Comparison of ENCODE assay signal across 8 cellular contexts in the genomic region with DNA sequence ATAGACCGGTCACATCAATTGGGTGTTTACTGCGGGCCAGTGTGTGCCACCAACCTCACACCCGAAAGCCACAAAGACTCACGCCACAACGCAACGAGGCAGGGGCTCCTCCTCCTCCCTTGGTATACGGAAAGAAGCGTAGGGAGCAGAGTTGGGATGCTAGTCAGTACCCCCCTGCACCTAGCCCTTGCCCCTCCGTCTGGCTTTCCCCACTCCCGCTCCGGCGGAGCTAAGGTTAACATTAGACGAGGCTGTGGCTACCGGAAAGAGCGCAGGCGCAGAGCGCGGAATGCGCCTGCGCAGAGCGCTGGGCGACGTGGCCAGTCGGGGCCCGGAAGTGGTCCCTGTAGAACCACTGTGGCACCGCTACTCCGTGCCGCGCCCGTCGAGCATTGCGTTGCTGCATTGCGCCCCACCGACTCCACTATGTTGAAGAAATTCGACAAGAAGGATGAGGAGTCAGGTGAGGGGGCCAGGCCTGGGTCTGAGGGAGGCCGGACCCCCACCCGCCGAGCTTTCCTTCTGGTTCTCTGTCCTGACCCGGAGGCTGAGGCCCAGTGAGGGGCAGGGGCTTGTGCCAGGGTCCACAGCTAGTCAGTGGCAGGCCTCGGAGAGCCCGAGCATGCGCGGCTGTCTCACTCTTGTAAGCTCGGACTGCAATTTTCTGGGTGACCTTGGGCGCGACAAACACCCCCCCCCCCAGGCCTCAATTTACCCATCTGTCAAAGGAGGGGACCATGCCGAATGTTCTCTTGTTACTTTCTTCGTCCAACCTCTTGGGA. TPM values are rescaled to one million over a fixed set of nuclear protein-coding genes. Genes with fewer than 3 reads are reported as not detected.
DNase-seq lines count a peak whose midpoint lies in the region; ATAC-seq and TF ChIP-seq lines count a peak whose summit lies in the region.

A gene with protein sequence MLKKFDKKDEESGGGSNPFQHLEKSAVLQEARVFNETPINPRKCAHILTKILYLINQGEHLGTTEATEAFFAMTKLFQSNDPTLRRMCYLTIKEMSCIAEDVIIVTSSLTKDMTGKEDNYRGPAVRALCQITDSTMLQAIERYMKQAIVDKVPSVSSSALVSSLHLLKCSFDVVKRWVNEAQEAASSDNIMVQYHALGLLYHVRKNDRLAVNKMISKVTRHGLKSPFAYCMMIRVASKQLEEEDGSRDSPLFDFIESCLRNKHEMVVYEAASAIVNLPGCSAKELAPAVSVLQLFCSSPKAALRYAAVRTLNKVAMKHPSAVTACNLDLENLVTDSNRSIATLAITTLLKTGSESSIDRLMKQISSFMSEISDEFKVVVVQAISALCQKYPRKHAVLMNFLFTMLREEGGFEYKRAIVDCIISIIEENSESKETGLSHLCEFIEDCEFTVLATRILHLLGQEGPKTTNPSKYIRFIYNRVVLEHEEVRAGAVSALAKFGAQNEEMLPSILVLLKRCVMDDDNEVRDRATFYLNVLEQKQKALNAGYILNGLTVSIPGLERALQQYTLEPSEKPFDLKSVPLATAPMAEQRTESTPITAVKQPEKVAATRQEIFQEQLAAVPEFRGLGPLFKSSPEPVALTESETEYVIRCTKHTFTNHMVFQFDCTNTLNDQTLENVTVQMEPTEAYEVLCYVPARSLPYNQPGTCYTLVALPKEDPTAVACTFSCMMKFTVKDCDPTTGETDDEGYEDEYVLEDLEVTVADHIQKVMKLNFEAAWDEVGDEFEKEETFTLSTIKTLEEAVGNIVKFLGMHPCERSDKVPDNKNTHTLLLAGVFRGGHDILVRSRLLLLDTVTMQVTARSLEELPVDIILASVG (plus strand): TSS at position 323 of the 782 bp plus-strand sequence. CDS start 104 bp downstream, at position 427.

- H3K27ac Mint-ChIP-seq in activated CD4-positive, alpha-beta T cell treated with anti-CD3 and anti-CD28 coated beads, Interleukin-2, amount 10 ng/mL, durations not matched to agents 24 days and 14 days = peak within 1 kb of the TSS; percentile 99

- intact Hi-C loops in activated CD4-positive, alpha-beta T cell treated with anti-CD3 and anti-CD28 coated beads, Interleukin-2, amount 10 ng/mL, durations not matched to agents 24 days and 14 days (cut with micrococcal nuclease) = loop anchor here (1.0 to 10.0 kb wide), 8 partner anchors 9 to 371 kb away; a partner anchor contains a TSS
- intact Hi-C loops in colonic mucosa (cut with DNase I) = loop anchor here (5.0 kb wide), 1 partner anchor 282 kb away; no protein-coding TSS in a partner anchor
- intact Hi-C loops in left colon (cut with DNase I, micrococcal nuclease) = loop anchor here in 1 of 2 donors (5.0 kb wide), 1 partner anchor 67 kb away; a partner anchor contains a TSS

- H3K36me3 ChIP-seq in BLaER1 = peaks cover 33% of the 10 kb centered on the region
- peaks cover 25% of the 10 kb centered on the region for H3K36me3 ChIP-seq in colonic mucosa

- H3K4me1 Mint-ChIP-seq in activated CD4-positive, alpha-beta T cell treated with anti-CD3 and anti-CD28 coated beads, Interleukin-2, amount 10 ng/mL, durations not matched to agents 24 days and 14 days = peaks cover 41% of the 10 kb centered on the region

- peaks cover 37% of the 10 kb centered on the region for H3K36me3 Mint-ChIP-seq in activated CD4-positive, alpha-beta T cell treated with anti-CD3 and anti-CD28 coated beads, Interleukin-2, amount 10 ng/mL, durations not matched to agents 24 days and 14 days (ENCODE audit: low read depth)

- H3K9me3 Mint-ChIP-seq in activated CD4-positive, alpha-beta T cell treated with anti-CD3 and anti-CD28 coated beads, Interleukin-2, amount 10 ng/mL, durations not matched to agents 24 days and 14 days = no peaks in the 10 kb centered on the region

- no peaks in the 10 kb centered on the region for H3K27me3 ChIP-seq in BLaER1
- H3K27me3 ChIP-seq in colonic mucosa = no peaks in the 10 kb centered on the region

- 0 out of 2 replicates have a peak, but pooled peaks cover 9% of the 10 kb centered on the region for H4K20me1 ChIP-seq in BLaER1

- ATAC-seq in GM19328 (IDR thresholded peaks at IDR 0.05; ENCODE audit: unreplicated experiment) (peak; percentile 78), HG03520 (IDR thresholded peaks at IDR 0.05; ENCODE audit: unreplicated experiment) (peak; percentile 62), left colon (peak; percentile 88)

- no peak for TF ChIP-seq CTCF in colonic mucosa (IDR thresholded peaks at IDR 0.05)

- peak within 1 kb of the TSS; percentile 96 for H3K4me3 Mint-ChIP-seq in activated CD4-positive, alpha-beta T cell treated with anti-CD3 and anti-CD28 coated beads, Interleukin-2, amount 10 ng/mL, durations not matched to agents 24 days and 14 days

- no peaks in the 10 kb centered on the region for H3K9me3 ChIP-seq in BLaER1
- H3K9me3 ChIP-seq in colonic mucosa = no peaks in the 10 kb centered on the region

- H3K4me3 ChIP-seq in BLaER1 (peak within 1 kb of the TSS; percentile 93), colonic mucosa (peak within 1 kb of the TSS; percentile 83)

- H3K9ac ChIP-seq in BLaER1 (peak within 1 kb of the TSS; percentile 94), colonic mucosa (ENCODE audit: low read depth in 2 of 2, low read length in 2 of 2) (peak within 1 kb of the TSS; percentile 98 to 100)

- H3K4me2 ChIP-seq in BLaER1 = peak within 1 kb of the TSS; percentile 93

- peaks cover 22% of the 10 kb centered on the region for H3K4me1 ChIP-seq in BLaER1
- peaks cover 10% of the 10 kb centered on the region for H3K4me1 ChIP-seq in colonic mucosa

- no peaks in the 10 kb centered on the region for H3K27me3 Mint-ChIP-seq in activated CD4-positive, alpha-beta T cell treated with anti-CD3 and anti-CD28 coated beads, Interleukin-2, amount 10 ng/mL, durations not matched to agents 24 days and 14 days

- H3K27ac ChIP-seq in BLaER1 (peak within 1 kb of the TSS; percentile 93), colonic mucosa (peak within 1 kb of the TSS; percentile 90)

- DNase-seq in NCI-H69 (lab: John Stamatoyannopoulos, UW) (peak; percentile 85), colonic mucosa (peak; percentile 88), left colon (peak; percentile 81 to 89)
- DNase-seq in activated CD4-positive, alpha-beta T cell treated with anti-CD3 and anti-CD28 coated beads, Interleukin-2, amount 10 ng/mL, durations not matched to agents 24 days and 14 days = peak; percentile 98
- peak; percentile 79 to 84 for DNase-seq in stimulated activated CD4-positive, alpha-beta T cell treated with anti-CD3 and anti-CD28 coated beads, Interleukin-1b, Interleukin-23, amount 100 ng/mL, for 4 hours (ENCODE audit: low read depth in 2 of 2)

RNA-seq across cellular contexts. Expression of the gene that starts here (rescaled TPM):
- total RNA-seq in activated CD4-positive, alpha-beta T cell treated with anti-CD3 and anti-CD28 coated beads, Interleukin-2, amount 10 ng/mL, durations not matched to agents 24 days and 14 days = 142 and 164 TPM in 2 replicates
- 100 to 1,000 TPM; 285 to 288 TPM for total RNA-seq in colonic mucosa
- 100 to 1,000 TPM; 240 to 307 TPM for total RNA-seq in left colon

Comparison
In these comparisons a context has a peak if more than half of its experiments do, and no peak if none do; other contexts are left out.
1. Peak in every context shown above with its lines: DNase-seq, ATAC-seq, H3K4me3 ChIP-seq and H3K27ac ChIP-seq.